Comparison of ENCODE assay signal across 8 cellular contexts in the genomic region with DNA sequence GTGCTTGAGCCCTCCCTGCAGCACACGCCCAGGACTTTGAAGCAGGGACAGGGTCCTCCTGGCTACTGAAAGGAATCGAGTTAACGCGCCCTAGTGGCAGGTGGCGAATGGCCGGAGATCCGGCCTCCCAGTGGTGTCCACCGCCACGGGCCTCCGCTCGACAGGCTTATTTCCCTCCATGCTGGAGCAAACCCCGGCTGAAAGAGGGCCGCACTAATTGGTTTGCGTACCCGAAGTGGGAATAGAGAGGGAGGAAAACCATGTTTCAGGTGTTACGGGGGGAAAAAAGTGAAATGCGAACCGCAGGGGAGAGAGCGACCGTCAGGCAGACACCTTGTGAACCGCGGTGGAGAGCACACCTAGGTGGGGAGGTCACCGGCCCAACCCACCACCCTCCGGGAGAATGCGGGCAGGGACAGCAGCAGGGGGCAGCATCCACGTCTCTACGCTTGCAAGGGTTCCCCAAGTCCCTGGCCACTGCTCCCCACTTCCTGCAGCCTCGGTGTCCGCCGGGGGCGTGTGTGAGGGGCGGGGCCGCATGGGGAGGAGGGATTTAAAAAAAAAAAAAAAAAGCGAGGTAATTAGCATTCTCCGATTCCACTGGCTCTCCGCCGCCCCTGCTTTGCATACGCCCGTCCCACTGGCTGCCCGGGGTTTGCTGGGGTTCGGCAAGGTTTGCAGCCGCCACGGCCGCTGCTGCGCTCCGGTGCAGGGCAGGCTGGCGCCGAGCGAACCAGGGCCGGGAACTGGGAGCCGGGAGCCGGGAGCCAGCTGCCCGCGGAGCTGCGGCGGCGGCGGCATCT.
DNase-seq lines count a peak whose midpoint lies in the region; ATAC-seq and TF ChIP-seq lines count a peak whose summit lies in the region.

No MANE protein-coding gene starts in this region.

- no peaks in the 10 kb centered on the region for H3K36me3 ChIP-seq in parathyroid adenoma (ENCODE audit: control insufficient read depth, insufficient read depth, low read length)
- H3K36me3 ChIP-seq in thymus (ENCODE audit: control insufficient read depth, insufficient read depth) = no peaks in the 10 kb centered on the region

- peak overlapping the region; percentile 6 for H3K9ac ChIP-seq in parathyroid adenoma

- no peaks in the 10 kb centered on the region for H3K9me3 ChIP-seq in parathyroid adenoma (ENCODE audit: control insufficient read depth, low read length)
- H3K9me3 ChIP-seq in thymus (ENCODE audit: control insufficient read depth) = no peaks in the 10 kb centered on the region

- H3K27me3 ChIP-seq in parathyroid adenoma (ENCODE audit: control insufficient read depth, insufficient read depth, low read length) (no peaks in the 10 kb centered on the region), thymus (ENCODE audit: control insufficient read depth, insufficient read depth) (no peaks in the 10 kb centered on the region)

- H3K4me2 ChIP-seq in parathyroid adenoma (ENCODE audit: low read length) = peak overlapping the region; percentile 86

- intact Hi-C loops in Right ventricle myocardium inferior (cut with DNase I) = no loop called here

- peaks cover 5 to 13% of the 10 kb centered on the region in 2 donors for H3K36me3 Mint-ChIP-seq in activated naive CD4-positive, alpha-beta T cell treated with anti-CD3 and anti-CD28 coated beads, Interleukin-2, amount 50 U/mL, for 72 hours

- no peak for TF ChIP-seq CTCF in LNCaP clone FGC (IDR thresholded peaks at IDR 0.05; ENCODE audit: control insufficient read depth, extremely low read depth, insufficient read depth)
- TF ChIP-seq CTCF in parathyroid adenoma (IDR thresholded peaks at IDR 0.05) = peak; percentile 55

- DNase-seq in DMS53 (lab: John Stamatoyannopoulos, UW) = peak; percentile 96
- DNase-seq in LNCaP clone FGC (ENCODE audit: low read depth) = peak; percentile 27
- peak; percentile 85 to 88 for DNase-seq in activated naive CD4-positive, alpha-beta T cell treated with anti-CD3 and anti-CD28 coated beads, Interleukin-2, amount 50 U/mL, for 72 hours (ENCODE audit: low spot score in 2 of 2)
- DNase-seq in Right ventricle myocardium inferior (ENCODE audit: missing footprints) = peak; percentile 92

- peak overlapping the region; percentile 67 for H3K27ac ChIP-seq in parathyroid adenoma
- H3K27ac ChIP-seq in thymus (ENCODE audit: low read depth) = peak overlapping the region; percentile 72

- peak overlapping the region in 1 of 2 donors; percentile 99 for H3K27ac Mint-ChIP-seq in activated naive CD4-positive, alpha-beta T cell treated with anti-CD3 and anti-CD28 coated beads, Interleukin-2, amount 50 U/mL, for 72 hours

- no peaks in the 10 kb centered on the region for H3K4me1 ChIP-seq in parathyroid adenoma
- peaks cover 11% of the 10 kb centered on the region for H3K4me1 ChIP-seq in thymus (ENCODE audit: control insufficient read depth, insufficient read depth, low read length)

- H3K4me3 ChIP-seq in LNCaP clone FGC (ENCODE audit: low read depth, low read length) (peak overlapping the region; percentile 43), parathyroid adenoma (ENCODE audit: low read depth, low read length) (peak overlapping the region; percentile 92), thymus (ENCODE audit: low read length) (peak overlapping the region; percentile 65)

- H3K79me2 ChIP-seq in parathyroid adenoma = peaks cover 16% of the 10 kb centered on the region

- peak; percentile 91 for ATAC-seq in SK-N-SH treated with all-trans-retinoic acid at 6 μM for 48 hours
- peak; percentile 71 to 79 for ATAC-seq in activated naive CD4-positive, alpha-beta T cell treated with anti-CD3 and anti-CD28 coated beads, Interleukin-2, amount 50 U/mL, for 72 hours
- ATAC-seq in Right ventricle myocardium inferior = peak; percentile 93
- no peak for ATAC-seq in HG02588 (IDR thresholded peaks at IDR 0.05; ENCODE audit: unreplicated experiment)

- peak overlapping the region; percentile 87 for H2AFZ ChIP-seq in parathyroid adenoma

- no peaks in the 10 kb centered on the region for H3K9me3 Mint-ChIP-seq in activated naive CD4-positive, alpha-beta T cell treated with anti-CD3 and anti-CD28 coated beads, Interleukin-2, amount 50 U/mL, for 72 hours

- 7% methylated on average over 58 of the region's 58 CpGs for WGBS in thymus

TF ChIP-seq in SK-N-SH treated with all-trans-retinoic acid at 6 μM for 48 hours, 23 proteins besides CTCF, POLR2A, EP300 and RAD21:
- TF ChIP-seq CREB5 (CRISPR knock-in tag; IDR thresholded peaks at IDR 0.05; ENCODE audit: low read depth) (no peak), ZFP30 (CRISPR knock-in tag; IDR thresholded peaks at IDR 0.05) (no peak), BACH2 (CRISPR knock-in tag; IDR thresholded peaks at IDR 0.05; ENCODE audit: borderline replicate concordance) (no peak), ISL1 (CRISPR knock-in tag; IDR thresholded peaks at IDR 0.05) (no peak), ZNF565 (CRISPR knock-in tag; conservative IDR thresholded peaks at IDR 0.05; ENCODE audit: low read depth) (no peak), TOX (CRISPR knock-in tag; IDR thresholded peaks at IDR 0.05; ENCODE audit: borderline replicate concordance) (no peak), OSR1 (CRISPR knock-in tag; IDR thresholded peaks at IDR 0.05) (no peak), ZNF8 (CRISPR knock-in tag; IDR thresholded peaks at IDR 0.05) (no peak), ZNF70 (CRISPR knock-in tag; IDR thresholded peaks at IDR 0.05) (no peak), CSDC2 (CRISPR knock-in tag; IDR thresholded peaks at IDR 0.05) (no peak), ARNTL (CRISPR knock-in tag; IDR thresholded peaks at IDR 0.05; ENCODE audit: borderline replicate concordance, low read depth) (no peak), ZFP3 (CRISPR knock-in tag; IDR thresholded peaks at IDR 0.05) (no peak)
- TF ChIP-seq, protein P1, sequence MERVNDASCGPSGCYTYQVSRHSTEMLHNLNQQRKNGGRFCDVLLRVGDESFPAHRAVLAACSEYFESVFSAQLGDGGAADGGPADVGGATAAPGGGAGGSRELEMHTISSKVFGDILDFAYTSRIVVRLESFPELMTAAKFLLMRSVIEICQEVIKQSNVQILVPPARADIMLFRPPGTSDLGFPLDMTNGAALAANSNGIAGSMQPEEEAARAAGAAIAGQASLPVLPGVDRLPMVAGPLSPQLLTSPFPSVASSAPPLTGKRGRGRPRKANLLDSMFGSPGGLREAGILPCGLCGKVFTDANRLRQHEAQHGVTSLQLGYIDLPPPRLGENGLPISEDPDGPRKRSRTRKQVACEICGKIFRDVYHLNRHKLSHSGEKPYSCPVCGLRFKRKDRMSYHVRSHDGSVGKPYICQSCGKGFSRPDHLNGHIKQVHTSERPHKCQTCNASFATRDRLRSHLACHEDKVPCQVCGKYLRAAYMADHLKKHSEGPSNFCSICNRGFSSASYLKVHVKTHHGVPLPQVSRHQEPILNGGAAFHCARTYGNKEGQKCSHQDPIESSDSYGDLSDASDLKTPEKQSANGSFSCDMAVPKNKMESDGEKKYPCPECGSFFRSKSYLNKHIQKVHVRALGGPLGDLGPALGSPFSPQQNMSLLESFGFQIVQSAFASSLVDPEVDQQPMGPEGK (CRISPR knock-in tag; IDR thresholded peaks at IDR 0.05; ENCODE audit: borderline replicate concordance) = no peak
TF ChIP-seq in SK-N-SH treated with all-trans-retinoic acid at 6 μM for 48 hours: peak in this region for 0.

Comparison
In these comparisons a context has a peak if more than half of its experiments do, and no peak if none do; other contexts are left out.
1. DNase-seq: peak in every context shown above with its lines; median percentile 96 in DMS53; 92 in Right ventricle myocardium inferior; 86 in activated naive CD4-positive, alpha-beta T cell treated with anti-CD3 and anti-CD28 coated beads, Interleukin-2, amount 50 U/mL, for 72 hours; 27 in LNCaP clone FGC.